In genomic region chr22:33167998-33168397, GRCh38 we compare ENCODE assay signal across 28 cellular contexts.
"Had no signal": no experiment of that assay in that cellular context is flagged by ENCODE, and none has a peak within 500 bp of the region (broad histone marks: within the 10 kb centered on the region; RNA-seq: fewer than 3 reads in every experiment).

No MANE protein-coding gene starts in this region.

- DNase-seq: activated B cell treated with CpG ODN at 0.5 μM for 24 hours; activated CD4-positive, alpha-beta T cell treated with anti-CD3 and anti-CD28 coated beads for 48 hours; activated CD4-positive, alpha-beta T cell treated with anti-CD3 and anti-CD28 coated beads, Interleukin-2, amount 50 U/mL, for 1 hour; activated CD4-positive, alpha-beta T cell treated with anti-CD3 and anti-CD28 coated beads, Interleukin-2, amount 50 U/mL, for 48 hours; activated CD8-positive, alpha-beta memory T cell treated with anti-CD3 and anti-CD28 coated beads for 24 hours; activated CD8-positive, alpha-beta T cell treated with anti-CD3 and anti-CD28 coated beads for 36 hours; activated effector memory CD4-positive, alpha-beta T cell treated with Interleukin-2 at 50 U/mL for 16 hours; activated gamma-delta T cell treated with Interleukin-2 at 50 U/mL for 16 hours; activated naive CD4-positive, alpha-beta T cell treated with anti-CD3 and anti-CD28 coated beads, Interleukin-2, amount 50 U/mL, for 16 hours; activated naive CD4-positive, alpha-beta T cell treated with Interleukin-2 at 50 U/mL for 16 hours; activated T-cell treated with anti-CD3 and anti-CD28 coated beads, Interleukin-2, amount 50 U/mL, for 4 hours; amniotic stem cell; anterior cingulate cortex; brain microvascular endothelial cell; cortex of kidney; dermis blood vessel endothelial cell; effector CD4-positive, alpha-beta T cell; effector memory CD8-positive, alpha-beta T cell; erythroblast; esophagus squamous epithelium; foreskin melanocyte; T-helper 1 cell; T-helper 17 cell; T1000; WERI-Rb-1 had no signal

- H3K27ac ChIP-seq: brain microvascular endothelial cell, esophagus squamous epithelium, gastroesophageal sphincter, WERI-Rb-1 had no signal

- H3K4me1 ChIP-seq: esophagus squamous epithelium, gastroesophageal sphincter had no signal

- H3K4me3 ChIP-seq: esophagus squamous epithelium, gastroesophageal sphincter had no signal

- H3K36me3 ChIP-seq: brain microvascular endothelial cell, esophagus squamous epithelium, gastroesophageal sphincter, WERI-Rb-1 had no signal

- H3K27me3 ChIP-seq: brain microvascular endothelial cell, esophagus squamous epithelium had no signal

- H3K9me3 ChIP-seq: esophagus squamous epithelium had no signal

- FAIRE-seq: astrocyte, bronchial epithelial cell had no signal
